8 cellular contexts compared by ENCODE assay signal in genomic region chr7:151248191-151249033, GRCh38. TPM values are rescaled to one million over a fixed set of nuclear protein-coding genes. Genes with fewer than 3 reads are reported as not detected.
DNase-seq lines count a peak whose midpoint lies in the region; ATAC-seq and TF ChIP-seq lines count a peak whose summit lies in the region.

Gene SMARCD3 (minus strand): TSS chr7:151248694. CDS start chr7:151248562, 132 bp downstream.

- DNase-seq in AG20443 (ENCODE audit: low spot score) (peak; percentile 74), HK-2 (ENCODE audit: unreplicated experiment) (peak; percentile 69), WERI-Rb-1 (peak; percentile 72), endodermal cell (peak; percentile 91), lung microvascular endothelial cell (ENCODE audit: low read depth in 2 of 2) (peak; percentile 51 to 61), stromal cell of bone marrow (ENCODE audit: low read depth) (peak; percentile 32)

- peaks cover 3% of the 10 kb centered on the region for H3K27me3 ChIP-seq in WERI-Rb-1 (ENCODE audit: insufficient read depth, low read depth, severe bottlenecking)
- no peaks in the 10 kb centered on the region for H3K27me3 ChIP-seq in endodermal cell (ENCODE audit: control insufficient read depth, insufficient read depth, low read length, poor library complexity, severe bottlenecking)

- H3K9me3 Mint-ChIP-seq in endodermal cell = no peaks in the 10 kb centered on the region

- H3K4me3 Mint-ChIP-seq in endodermal cell = peak within 1 kb of the TSS; percentile 74

- H3K36me3 ChIP-seq in WERI-Rb-1 (no peaks in the 10 kb centered on the region), endodermal cell (ENCODE audit: control insufficient read depth, insufficient read depth, low read length) (no peaks in the 10 kb centered on the region)

- peak within 1 kb of the TSS; percentile 90 for H3K27ac Mint-ChIP-seq in endodermal cell

- H3K4me3 ChIP-seq in WERI-Rb-1 (ENCODE audit: low read depth, low read length) = peak within 1 kb of the TSS; percentile 60
- peak within 1 kb of the TSS; percentile 77 for H3K4me3 ChIP-seq in endodermal cell (ENCODE audit: low read length)

- H3K27me3 Mint-ChIP-seq in endodermal cell (ENCODE audit: insufficient read depth) = peaks cover 36% of the 10 kb centered on the region

- TF ChIP-seq CTCF in WERI-Rb-1 (IDR thresholded peaks at IDR 0.05; ENCODE audit: low read depth, low read length) (no peak), endodermal cell (conservative IDR thresholded peaks at IDR 0.05) (no peak)

- peak within 1 kb of the TSS; percentile 62 for H3K9ac ChIP-seq in endodermal cell (ENCODE audit: extremely low read depth, low read length, poor library complexity, severe bottlenecking)

- 0 to 1% methylated on average over 18 to 84 of the region's 84 CpGs for WGBS in endodermal cell (ENCODE audit: insufficient coverage in 1 of 2, insufficient read length in 1 of 2), 2 experiments

- H3K36me3 Mint-ChIP-seq in endodermal cell (ENCODE audit: low read depth) = no peaks in the 10 kb centered on the region

- no peak within 1 kb of the TSS for H3K27ac ChIP-seq in WERI-Rb-1
- peak within 1 kb of the TSS; percentile 87 for H3K27ac ChIP-seq in endodermal cell (ENCODE audit: low read depth, low read length)

- H3K9me3 ChIP-seq in WERI-Rb-1 (ENCODE audit: severe bottlenecking) (no peaks in the 10 kb centered on the region), endodermal cell (ENCODE audit: control insufficient read depth, low read length) (no peaks in the 10 kb centered on the region)

- peaks cover 37% of the 10 kb centered on the region for H3K4me1 ChIP-seq in endodermal cell (ENCODE audit: control insufficient read depth, insufficient read depth, low read length)

- H3K4me1 Mint-ChIP-seq in endodermal cell = peaks cover 51% of the 10 kb centered on the region

- no peak for ATAC-seq in HG02981 (IDR thresholded peaks at IDR 0.05; ENCODE audit: unreplicated experiment)
- ATAC-seq in GM21423 (IDR thresholded peaks at IDR 0.05; ENCODE audit: unreplicated experiment) = no peak

RNA-seq across cellular contexts. Expression of gene SMARCD3, which starts in this region (rescaled TPM):
- total RNA-seq in endodermal cell (10 to 100 TPM; 40.0 to 43.5 TPM), lung microvascular endothelial cell (0.79 and 2.0 TPM in 2 replicates)
- 46.1 TPM for polyA plus RNA-seq in endodermal cell (2013, experiment 1 of 2)
- polyA plus RNA-seq in endodermal cell (2013, experiment 2 of 2) = 41.7 TPM

Comparison
In these comparisons a context has a peak if more than half of its experiments do, and no peak if none do; other contexts are left out.
1. RNA of gene SMARCD3 (total RNA-seq): 40.0 to 43.5 TPM in endodermal cell; 0.79 to 2.0 TPM in lung microvascular endothelial cell; every median in the first group is over 10 times any median in the second.
2. DNase-seq: peak in every context shown above with its lines; median percentile 91 in endodermal cell; 74 in AG20443; 72 in WERI-Rb-1; 69 in HK-2; 56 in lung microvascular endothelial cell; 32 in stromal cell of bone marrow.